ENCODE assay signal across 8 cellular contexts in genomic region chr10:128211953-128212727, GRCh38.
DNase-seq lines count a peak whose midpoint lies in the region; ATAC-seq and TF ChIP-seq lines count a peak whose summit lies in the region.

No MANE protein-coding gene starts in this region.

- H3K4me3 ChIP-seq in GM23248, result peak overlapping the region; percentile 60
- no peak overlapping the region for H3K4me3 ChIP-seq in KMS-11 (IDR thresholded peaks at IDR 0.05; ENCODE audit: insufficient read depth, low read depth, low read length)

- TF ChIP-seq CTCF in KMS-11 (conservative IDR thresholded peaks at IDR 0.05; ENCODE audit: low read depth, low read length), result peak; percentile 84
- peak; percentile 97 for TF ChIP-seq CTCF in RWPE1 (conservative IDR thresholded peaks at IDR 0.05; ENCODE audit: low read depth)
- TF ChIP-seq CTCF in foreskin keratinocyte (conservative IDR thresholded peaks at IDR 0.05), result peak; percentile 93
- TF ChIP-seq CTCF in omental fat pad (IDR thresholded peaks at IDR 0.05), result peak in 2 of 3 donors; percentile 45 to 58

- POLR2A ChIA-PET in RWPE1 (lab: Yijun Ruan, JAX; ENCODE audit: low non-redundant PET), result no interaction called here

- peak overlapping the region; percentile 56 for H3K4me2 ChIP-seq in GM23248 (ENCODE audit: unreplicated experiment)
- H3K4me2 ChIP-seq in KMS-11, result peak overlapping the region; percentile 56; the same call in 1 of the 2 replicates

- H3K27me3 Mint-ChIP-seq in activated T-helper 2 cell treated with anti-CD3 and anti-CD28 coated beads, Interferon-gamma antibody, Interleukin-2, Interleukin-4, amounts not matched to agents 10 μg/mL and 5 μg/mL and 100 μg/mL, durations not matched to agents 14 hours and 24 hours and 36 hours (ENCODE audit: low read depth), result peaks cover 20% of the 10 kb centered on the region

- no peaks in the 10 kb centered on the region for H3F3A ChIP-seq in GM23248 (ENCODE audit: insufficient read depth)

- no peaks in the 10 kb centered on the region for H3K9me3 Mint-ChIP-seq in activated T-helper 2 cell treated with anti-CD3 and anti-CD28 coated beads, Interferon-gamma antibody, Interleukin-2, Interleukin-4, amounts not matched to agents 10 μg/mL and 5 μg/mL and 100 μg/mL, durations not matched to agents 14 hours and 24 hours and 36 hours

- peak overlapping the region; percentile 50; the same call in 1 of the 2 replicates for H2AFZ ChIP-seq in GM23248
- peak overlapping the region; percentile 77; the same call in 1 of the 2 replicates for H2AFZ ChIP-seq in KMS-11 (ENCODE audit: low read depth)

- CTCF ChIA-PET in RWPE1 (lab: Yijun Ruan, JAX), result interaction anchor here (0.5 to 2.9 kb wide), 30 partner anchors 10 to 1772 kb away, joined by 3 to 18 read pairs (median 4); no protein-coding TSS in a partner anchor

- ATAC-seq in foreskin keratinocyte (peak; percentile 90), omental fat pad (ENCODE audit: low FRiP score) (peak; percentile 82)

- no peaks in the 10 kb centered on the region for H3K36me3 Mint-ChIP-seq in activated T-helper 2 cell treated with anti-CD3 and anti-CD28 coated beads, Interferon-gamma antibody, Interleukin-2, Interleukin-4, amounts not matched to agents 10 μg/mL and 5 μg/mL and 100 μg/mL, durations not matched to agents 14 hours and 24 hours and 36 hours (ENCODE audit: low read depth)

- in situ Hi-C loops in GM23248 (cut with MboI), result no loop called here

- peak overlapping the region; percentile 85 for H3K4me3 Mint-ChIP-seq in activated T-helper 2 cell treated with anti-CD3 and anti-CD28 coated beads, Interferon-gamma antibody, Interleukin-2, Interleukin-4, amounts not matched to agents 10 μg/mL and 5 μg/mL and 100 μg/mL, durations not matched to agents 14 hours and 24 hours and 36 hours (ENCODE audit: low read depth)

- peaks cover 13% of the 10 kb centered on the region for H3K4me1 Mint-ChIP-seq in activated T-helper 2 cell treated with anti-CD3 and anti-CD28 coated beads, Interferon-gamma antibody, Interleukin-2, Interleukin-4, amounts not matched to agents 10 μg/mL and 5 μg/mL and 100 μg/mL, durations not matched to agents 14 hours and 24 hours and 36 hours (ENCODE audit: low read depth)

- H4K20me1 ChIP-seq in GM23248 (ENCODE audit: insufficient read depth) (no peaks in the 10 kb centered on the region), KMS-11 (ENCODE audit: insufficient read depth) (no peaks in the 10 kb centered on the region)

- H3K4me1 ChIP-seq in GM23248 (ENCODE audit: insufficient read depth), result no peaks in the 10 kb centered on the region
- peaks cover 3% of the 10 kb centered on the region for H3K4me1 ChIP-seq in KMS-11 (ENCODE audit: low read depth, poor library complexity, severe bottlenecking)
- no peaks in the 10 kb centered on the region for H3K4me1 ChIP-seq in foreskin keratinocyte

- peak overlapping the region; percentile 73 for H3K27ac Mint-ChIP-seq in activated T-helper 2 cell treated with anti-CD3 and anti-CD28 coated beads, Interferon-gamma antibody, Interleukin-2, Interleukin-4, amounts not matched to agents 10 μg/mL and 5 μg/mL and 100 μg/mL, durations not matched to agents 14 hours and 24 hours and 36 hours

- WGBS in GM23248 (ENCODE audit: low coverage in 1 of 2, low lambda C conversion rate in 2 of 2, missing lambda C conversion rate in 2 of 2), 2 experiments, result 10 to 12% methylated on average over 30 to 31 of the region's 32 CpGs

- DNase-seq in EL, result peak; percentile 61
- peak; percentile 76 for DNase-seq in GM23248
- DNase-seq in RWPE1 (ENCODE audit: low spot score), result peak; percentile 96
- DNase-seq in activated T-helper 2 cell treated with anti-CD3 and anti-CD28 coated beads, Interferon-gamma antibody, Interleukin-2, Interleukin-4, amounts not matched to agents 10 μg/mL and 5 μg/mL and 100 μg/mL, durations not matched to agents 14 hours and 24 hours and 36 hours (ENCODE audit: low spot score), result peak; percentile 79
- DNase-seq in foreskin keratinocyte, result peak; percentile 23 to 54
- peak; percentile 59 for DNase-seq in omental fat pad (ENCODE audit: low spot score)
- peak; percentile 87 for DNase-seq in superior temporal gyrus (ENCODE audit: extremely low spot score)

- H3K36me3 ChIP-seq in GM23248 (ENCODE audit: low read depth), result no peaks in the 10 kb centered on the region
- H3K36me3 ChIP-seq in KMS-11 (ENCODE audit: insufficient read depth), result no peaks in the 10 kb centered on the region

- no peak overlapping the region for H3K9ac ChIP-seq in GM23248
- H3K9ac ChIP-seq in KMS-11, result no peak overlapping the region

- H3K27ac ChIP-seq in GM23248 (no peak overlapping the region), KMS-11 (no peak overlapping the region), RWPE1 (no peak overlapping the region), foreskin keratinocyte (no peak overlapping the region)

- intact Hi-C loops in activated T-helper 2 cell treated with anti-CD3 and anti-CD28 coated beads, Interferon-gamma antibody, Interleukin-2, Interleukin-4, amounts not matched to agents 10 μg/mL and 5 μg/mL and 100 μg/mL, durations not matched to agents 14 hours and 24 hours and 36 hours (cut with micrococcal nuclease), result loop anchor here (2.0 kb wide), 1 partner anchor 31 kb away; no protein-coding TSS in a partner anchor

- no peaks in the 10 kb centered on the region; the same call in 1 of the 2 replicates for H3K27me3 ChIP-seq in GM23248 (replicated peaks; ENCODE audit: insufficient read depth)
- no peaks in the 10 kb centered on the region for H3K27me3 ChIP-seq in KMS-11 (ENCODE audit: insufficient read depth, low read depth)
- H3K27me3 ChIP-seq in foreskin keratinocyte, result no peaks in the 10 kb centered on the region

- H3K79me2 ChIP-seq in GM23248 (ENCODE audit: insufficient read depth) (no peaks in the 10 kb centered on the region), KMS-11 (ENCODE audit: insufficient read depth, low read depth) (no peaks in the 10 kb centered on the region)

- no peaks in the 10 kb centered on the region for H3K9me2 ChIP-seq in GM23248 (ENCODE audit: insufficient read depth)

- H3K9me3 ChIP-seq in GM23248 (ENCODE audit: low read depth), result no peaks in the 10 kb centered on the region

Comparison
In these comparisons a context has a peak if more than half of its experiments do, and no peak if none do; other contexts are left out.
1. DNase-seq: peak in every context shown above with its lines; median percentile 96 in RWPE1; 87 in superior temporal gyrus; 79 in activated T-helper 2 cell treated with anti-CD3 and anti-CD28 coated beads, Interferon-gamma antibody, Interleukin-2, Interleukin-4, amounts not matched to agents 10 μg/mL and 5 μg/mL and 100 μg/mL, durations not matched to agents 14 hours and 24 hours and 36 hours; 76 in GM23248; 61 in EL; 59 in omental fat pad; 38 in foreskin keratinocyte.